11 cellular contexts compared by ENCODE assay signal in the genomic region with DNA sequence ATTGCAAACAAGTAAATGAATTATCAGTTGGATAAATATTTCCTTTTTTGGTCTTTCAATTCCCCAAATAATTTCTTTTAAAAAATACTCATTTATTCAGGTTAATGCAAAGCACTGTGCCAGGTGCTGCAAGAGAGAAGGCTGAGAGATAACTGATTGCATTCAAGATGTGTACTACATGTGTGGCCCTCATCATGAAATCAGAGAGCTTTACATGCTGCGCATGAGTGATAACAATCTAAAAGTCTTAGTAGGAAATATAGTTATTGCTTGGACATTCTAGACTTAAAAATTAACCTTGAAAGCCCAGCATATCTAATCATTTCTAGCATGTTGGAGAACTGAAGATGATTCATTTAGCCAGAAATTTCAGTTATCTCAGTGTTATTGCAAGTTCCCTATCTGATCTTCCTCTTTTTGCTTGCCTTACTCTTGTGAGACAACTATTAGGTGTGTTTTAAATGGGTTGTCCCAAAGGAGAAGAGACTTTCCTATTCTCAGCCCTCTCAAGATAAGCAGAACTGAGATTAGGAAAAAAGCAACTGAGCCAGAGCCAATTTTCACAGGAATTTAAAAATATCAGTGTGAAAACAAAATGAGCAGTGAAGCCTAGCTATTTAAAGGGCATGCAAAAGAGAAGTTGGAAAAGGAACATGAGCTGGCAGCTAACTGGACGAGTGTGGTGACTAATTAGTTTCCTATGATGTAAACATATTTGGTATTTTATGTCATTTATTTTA.
A peak's percentile ranks its signal among the peaks of the same experiment; 100 is the strongest.
DNase-seq lines count a peak whose midpoint lies in the region; ATAC-seq and TF ChIP-seq lines count a peak whose summit lies in the region.
"Had no signal": no experiment of that assay in that cellular context is flagged by ENCODE, and none has a peak within 500 bp of the region (broad histone marks: within the 10 kb centered on the region; RNA-seq: fewer than 3 reads in every experiment).

No MANE protein-coding gene starts in this region.

- H3K4me1 Mint-ChIP-seq in activated CD8-positive, alpha-beta T cell treated with anti-CD3 and anti-CD28 coated beads, Interleukin-2, amount 10 ng/mL, durations not matched to agents 7 days and 5 days (ENCODE audit: low read depth): no peaks in the 10 kb centered on the region

- no peak for ATAC-seq in activated CD8-positive, alpha-beta T cell treated with anti-CD3 and anti-CD28 coated beads, Interleukin-2, amount 10 ng/mL, durations not matched to agents 7 days and 5 days
- no peak for ATAC-seq in HG03045 (IDR thresholded peaks at IDR 0.05; ENCODE audit: unreplicated experiment)
- ATAC-seq: naive thymus-derived CD8-positive, alpha-beta T cell had no signal

- CTCF ChIA-PET in activated CD8-positive, alpha-beta T cell treated with anti-CD3 and anti-CD28 coated beads, Interleukin-2, amount 10 ng/mL, durations not matched to agents 7 days and 5 days (lab: Charles Lee): no interaction called here

- no peaks in the 10 kb centered on the region for H3K9me3 Mint-ChIP-seq in activated CD8-positive, alpha-beta T cell treated with anti-CD3 and anti-CD28 coated beads, Interleukin-2, amount 10 ng/mL, durations not matched to agents 7 days and 5 days (ENCODE audit: insufficient read depth)
- H3K9me3 Mint-ChIP-seq: activated T-cell treated with anti-CD3 and anti-CD28 coated beads, Interleukin-2, amount 50 U/mL, for 24 hours; naive thymus-derived CD8-positive, alpha-beta T cell had no signal

- no peak overlapping the region for H3K4me3 Mint-ChIP-seq in activated CD8-positive, alpha-beta T cell treated with anti-CD3 and anti-CD28 coated beads, Interleukin-2, amount 10 ng/mL, durations not matched to agents 7 days and 5 days
- H3K4me3 Mint-ChIP-seq: activated T-cell treated with anti-CD3 and anti-CD28 coated beads, Interleukin-2, amount 50 U/mL, for 24 hours; naive thymus-derived CD8-positive, alpha-beta T cell had no signal

- POLR2A ChIA-PET in activated CD8-positive, alpha-beta T cell treated with anti-CD3 and anti-CD28 coated beads, Interleukin-2, amount 10 ng/mL, durations not matched to agents 7 days and 5 days (lab: Charles Lee): no interaction called here

- no peaks in the 10 kb centered on the region for H3K36me3 Mint-ChIP-seq in activated CD8-positive, alpha-beta T cell treated with anti-CD3 and anti-CD28 coated beads, Interleukin-2, amount 10 ng/mL, durations not matched to agents 7 days and 5 days (ENCODE audit: low read depth)
- H3K36me3 Mint-ChIP-seq: naive thymus-derived CD8-positive, alpha-beta T cell had no signal

- H3K27ac Mint-ChIP-seq in activated CD8-positive, alpha-beta T cell treated with anti-CD3 and anti-CD28 coated beads, Interleukin-2, amount 10 ng/mL, durations not matched to agents 7 days and 5 days: no peak overlapping the region
- H3K27ac Mint-ChIP-seq: activated T-cell treated with anti-CD3 and anti-CD28 coated beads, Interleukin-2, amount 50 U/mL, for 24 hours; naive thymus-derived CD8-positive, alpha-beta T cell had no signal

- H3K27me3 Mint-ChIP-seq in activated CD8-positive, alpha-beta T cell treated with anti-CD3 and anti-CD28 coated beads, Interleukin-2, amount 10 ng/mL, durations not matched to agents 7 days and 5 days (ENCODE audit: low read depth): peaks cover 7% of the 10 kb centered on the region
- H3K27me3 Mint-ChIP-seq: activated T-cell treated with anti-CD3 and anti-CD28 coated beads, Interleukin-2, amount 50 U/mL, for 24 hours had no signal

- DNase-seq in HCEC 1CT (peak; percentile 73), RKO (ENCODE audit: low spot score) (peak; percentile 54), fibroblast of peridontal ligament (ENCODE audit: extremely low read depth) (peak; percentile 60), putamen (ENCODE audit: low spot score) (peak; percentile 22), erythroblast (lab: John Stamatoyannopoulos, UW) (no peak), dedifferentiated amniotic fluid mesenchymal stem cell (ENCODE audit: extremely low spot score) (no peak)
- no peak for DNase-seq in activated CD8-positive, alpha-beta T cell treated with anti-CD3 and anti-CD28 coated beads, Interleukin-2, amount 10 ng/mL, durations not matched to agents 7 days and 5 days
- DNase-seq: activated T-cell treated with anti-CD3 and anti-CD28 coated beads, Interleukin-2, amount 50 U/mL, for 24 hours; GF-D8; naive thymus-derived CD8-positive, alpha-beta T cell had no signal

- TF ChIP-seq POLR2A in erythroblast (IDR thresholded peaks at IDR 0.05; ENCODE audit: low read length): no peak

Comparison
In these comparisons a context has a peak if more than half of its experiments do, and no peak if none do; other contexts are left out.
1. DNase-seq: peak in HCEC 1CT (single experiment), RKO (single experiment), fibroblast of peridontal ligament (single experiment) and putamen (single experiment); none in erythroblast (0 of 2), activated CD8-positive, alpha-beta T cell treated with anti-CD3 and anti-CD28 coated beads, Interleukin-2, amount 10 ng/mL, durations not matched to agents 7 days and 5 days (single experiment) and dedifferentiated amniotic fluid mesenchymal stem cell (single experiment).